Comparison of ENCODE assay signal across 26 cellular contexts in genomic region chr2:70529663-70530062, GRCh38.
"Had no signal": no experiment of that assay in that cellular context is flagged by ENCODE, and none has a peak within 500 bp of the region (broad histone marks: within the 10 kb centered on the region; RNA-seq: fewer than 3 reads in every experiment).

No MANE protein-coding gene starts in this region.

- H3K4me3 ChIP-seq: gastrocnemius medialis, hepatocyte, neural progenitor cell, right atrium auricular region, suprapubic skin, tibial artery had no signal

- H3K36me3 ChIP-seq: gastrocnemius medialis, neural progenitor cell, right atrium auricular region, suprapubic skin, tibial artery had no signal

- H3K27me3 ChIP-seq: hepatocyte, neural progenitor cell, right atrium auricular region, suprapubic skin had no signal

- H3K4me1 ChIP-seq: gastrocnemius medialis, right atrium auricular region had no signal

- H3K9me3 Mint-ChIP-seq: activated CD8-positive, alpha-beta T cell treated with anti-CD3 and anti-CD28 coated beads for 36 hours; central memory CD8-positive, alpha-beta T cell; natural killer cell; neural progenitor cell had no signal

- H3K9me3 ChIP-seq: gastrocnemius medialis, right atrium auricular region, suprapubic skin, tibial artery had no signal

- ATAC-seq: activated CD8-positive, alpha-beta T cell treated with anti-CD3 and anti-CD28 coated beads for 36 hours; gastrocnemius medialis; natural killer cell had no signal

- H3K4me3 Mint-ChIP-seq: activated B cell treated with CpG ODN at 0.5 μM for 24 hours; activated CD8-positive, alpha-beta T cell treated with anti-CD3 and anti-CD28 coated beads for 36 hours; activated naive CD8-positive, alpha-beta T cell; central memory CD8-positive, alpha-beta T cell; natural killer cell; neural progenitor cell; T-helper 1 cell treated with Interleukin-12 subunit alpha and Interleukin-12 subunit beta and Interleukin-4 antibody, amounts not matched to agents 30 μg/mL and 1 μg/mL, for 36 hours had no signal

- H3K27ac Mint-ChIP-seq: activated B cell treated with CpG ODN at 0.5 μM for 24 hours; activated CD8-positive, alpha-beta T cell treated with anti-CD3 and anti-CD28 coated beads for 36 hours; activated naive CD8-positive, alpha-beta T cell; natural killer cell; neural progenitor cell; T-helper 1 cell treated with Interleukin-12 subunit alpha and Interleukin-12 subunit beta and Interleukin-4 antibody, amounts not matched to agents 30 μg/mL and 1 μg/mL, for 36 hours had no signal

- DNase-seq: activated B cell treated with CpG ODN at 0.5 μM for 24 hours; activated CD4-positive, alpha-beta T cell treated with anti-CD3 and anti-CD28 coated beads, Interleukin-2, amount 50 U/mL, for 1 hour; activated CD8-positive, alpha-beta T cell treated with anti-CD3 and anti-CD28 coated beads for 36 hours; activated naive CD4-positive, alpha-beta T cell treated with Interleukin-2 at 50 U/mL for 16 hours; activated T-cell treated with anti-CD3 and anti-CD28 coated beads, Interleukin-2, amount 50 U/mL, for 48 hours; anterior cingulate cortex; effector CD8-positive, alpha-beta T cell; gastrocnemius medialis; glutamatergic neuron; islet precursor cell; mesenchymal stem cell; natural killer cell; occipital lobe; stimulated activated CD4-positive, alpha-beta T cell treated with anti-CD3 and anti-CD28 coated beads, Interleukin-15, amount 100 ng/mL, for 24 hours; stimulated activated CD4-positive, alpha-beta T cell treated with anti-CD3 and anti-CD28 coated beads, Interleukin-2, amount 100 ng/mL, for 24 hours; stimulated activated naive CD4-positive, alpha-beta T cell; T1000; tibial artery had no signal

- H3K27me3 Mint-ChIP-seq: activated CD8-positive, alpha-beta T cell treated with anti-CD3 and anti-CD28 coated beads for 36 hours; activated naive CD8-positive, alpha-beta T cell; central memory CD8-positive, alpha-beta T cell had no signal

- H3K36me3 Mint-ChIP-seq: activated naive CD8-positive, alpha-beta T cell; neural progenitor cell had no signal

- H3K27ac ChIP-seq: gastrocnemius medialis, hepatocyte, neural progenitor cell, parathyroid adenoma, right atrium auricular region, suprapubic skin, tibial artery had no signal
